ENCODE assay signal across 22 cellular contexts in the genomic region with DNA sequence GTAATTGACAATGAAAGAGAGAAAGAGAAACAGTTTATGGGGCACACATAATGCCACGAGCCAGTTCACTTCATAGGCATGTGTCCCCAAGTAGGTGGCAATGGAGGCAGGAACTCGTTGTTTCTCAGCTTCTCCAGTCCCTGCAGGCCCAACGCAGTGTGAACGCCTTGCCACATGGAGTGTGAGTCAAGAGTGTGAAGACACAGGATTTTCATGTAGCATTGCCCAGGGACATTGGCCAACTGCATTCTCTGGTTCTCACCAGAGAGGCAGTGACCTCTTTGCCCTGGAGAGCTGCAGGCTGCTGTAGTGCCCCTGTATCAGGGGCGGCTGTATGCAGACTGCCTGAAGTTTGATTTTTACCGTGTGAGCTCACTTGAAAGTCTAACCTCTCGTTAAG. TPM values are rescaled to one million over a fixed set of nuclear protein-coding genes. Genes with fewer than 3 reads are reported as not detected.
"Had no signal": no experiment of that assay in that cellular context is flagged by ENCODE, and none has a peak within 500 bp of the region (broad histone marks: within the 10 kb centered on the region; RNA-seq: fewer than 3 reads in every experiment).

No MANE protein-coding gene starts in this region.

- H3K36me3 ChIP-seq: breast epithelium had no signal

- H3K36me3 Mint-ChIP-seq: activated CD4-positive, alpha-beta memory T cell treated with anti-CD3 and anti-CD28 coated beads for 36 hours; activated naive CD4-positive, alpha-beta T cell treated with anti-CD3 and anti-CD28 coated beads, Interleukin-2, amount 50 U/mL, for 24 hours had no signal

- H3K4me3 ChIP-seq: breast epithelium, K562 had no signal

- H3K4me3 Mint-ChIP-seq: activated CD4-positive, alpha-beta memory T cell treated with anti-CD3 and anti-CD28 coated beads for 36 hours; activated CD4-positive, alpha-beta T cell treated with anti-CD3 and anti-CD28 coated beads, Interleukin-2, amount 10 ng/mL, durations not matched to agents 7 days and 5 days; activated naive CD4-positive, alpha-beta T cell treated with anti-CD3 and anti-CD28 coated beads, Interleukin-2, amount 50 U/mL, for 24 hours; activated T-cell treated with anti-CD3 and anti-CD28 coated beads, Interleukin-2, amount 50 U/mL, for 24 hours; activated T-helper 1 cell treated with anti-CD3 and anti-CD28 coated beads, Interleukin-12 subunit alpha, Interleukin-12 subunit beta, Interleukin-2, Interleukin-4 antibody, amounts not matched to agents 30 ng/mL and 10 ng/mL and 1 ng/mL, durations not matched to agents 14 hours and 24 hours and 36 hours; T-helper 17 cell had no signal

- H3K27ac Mint-ChIP-seq: activated CD4-positive, alpha-beta memory T cell treated with anti-CD3 and anti-CD28 coated beads for 36 hours; activated CD4-positive, alpha-beta T cell treated with anti-CD3 and anti-CD28 coated beads, Interleukin-2, amount 10 ng/mL, durations not matched to agents 7 days and 5 days; activated naive CD4-positive, alpha-beta T cell treated with anti-CD3 and anti-CD28 coated beads, Interleukin-2, amount 50 U/mL, for 24 hours; activated T-cell treated with anti-CD3 and anti-CD28 coated beads, Interleukin-2, amount 50 U/mL, for 24 hours; activated T-helper 1 cell treated with anti-CD3 and anti-CD28 coated beads, Interleukin-12 subunit alpha, Interleukin-12 subunit beta, Interleukin-2, Interleukin-4 antibody, amounts not matched to agents 30 ng/mL and 10 ng/mL and 1 ng/mL, durations not matched to agents 14 hours and 24 hours and 36 hours; T-helper 17 cell had no signal

- H3K9me3 ChIP-seq: breast epithelium had no signal

- DNase-seq: activated CD4-positive, alpha-beta memory T cell treated with anti-CD3 and anti-CD28 coated beads for 36 hours; activated CD4-positive, alpha-beta T cell treated with anti-CD3 and anti-CD28 coated beads, Interleukin-2, amount 10 ng/mL, durations not matched to agents 7 days and 5 days; activated CD4-positive, CD25-positive, alpha-beta regulatory T cell; activated effector memory CD4-positive, alpha-beta T cell treated with Interleukin-2 at 50 U/mL for 16 hours; activated naive CD4-positive, alpha-beta T cell; activated T-cell treated with anti-CD3 and anti-CD28 coated beads, Interleukin-2, amount 50 U/mL, for 24 hours; aorta; Karpas-422; MM.1S; NCI-H1105 treated with DMSO at 0.1 percent for 48 hours; NCI-H1436 treated with DMSO at 0.1 percent for 48 hours; NCI-H187; NCI-H2081; PC-3; SHP77 treated with DMSO at 0.1 percent for 48 hours; T-helper 17 cell; T-helper 9 cell had no signal

- ATAC-seq: K562, PC-3, T-helper 17 cell had no signal

- H3K27me3 ChIP-seq: breast epithelium had no signal

- H3K9me3 Mint-ChIP-seq: activated CD4-positive, alpha-beta memory T cell treated with anti-CD3 and anti-CD28 coated beads for 36 hours; activated CD4-positive, alpha-beta T cell treated with anti-CD3 and anti-CD28 coated beads, Interleukin-2, amount 10 ng/mL, durations not matched to agents 7 days and 5 days; activated naive CD4-positive, alpha-beta T cell treated with anti-CD3 and anti-CD28 coated beads, Interleukin-2, amount 50 U/mL, for 24 hours; activated T-cell treated with anti-CD3 and anti-CD28 coated beads, Interleukin-2, amount 50 U/mL, for 24 hours; activated T-helper 1 cell treated with anti-CD3 and anti-CD28 coated beads, Interleukin-12 subunit alpha, Interleukin-12 subunit beta, Interleukin-2, Interleukin-4 antibody, amounts not matched to agents 30 ng/mL and 10 ng/mL and 1 ng/mL, durations not matched to agents 14 hours and 24 hours and 36 hours had no signal

- H3K4me1 ChIP-seq: breast epithelium had no signal

- FAIRE-seq: K562 had no signal

- H3K4me1 Mint-ChIP-seq: activated CD4-positive, alpha-beta T cell treated with anti-CD3 and anti-CD28 coated beads, Interleukin-2, amount 10 ng/mL, durations not matched to agents 7 days and 5 days; activated naive CD4-positive, alpha-beta T cell treated with anti-CD3 and anti-CD28 coated beads, Interleukin-2, amount 50 U/mL, for 24 hours; T-helper 17 cell had no signal

RNA-seq across cellular contexts. Expression of a gene that starts 12.9 kb away (rescaled TPM):
- total RNA-seq: activated CD4-positive, alpha-beta memory T cell treated with anti-CD3 and anti-CD28 coated beads for 36 hours; activated CD4-positive, alpha-beta T cell treated with anti-CD3 and anti-CD28 coated beads, Interleukin-2, amount 10 ng/mL, durations not matched to agents 7 days and 5 days; activated CD8-positive, alpha-beta memory T cell treated with anti-CD3 and anti-CD28 coated beads for 36 hours; activated T-helper 1 cell treated with anti-CD3 and anti-CD28 coated beads, Interleukin-12 subunit alpha, Interleukin-12 subunit beta, Interleukin-2, Interleukin-4 antibody, amounts not matched to agents 30 ng/mL and 10 ng/mL and 1 ng/mL, durations not matched to agents 14 hours and 24 hours and 36 hours; aorta; breast epithelium; K562; PC-3; T-helper 17 cell had no signal
